Comparison of ENCODE assay signal across 10 cellular contexts in genomic region chr11:78349614-78350013, GRCh38.
DNase-seq lines count a peak whose midpoint lies in the region; ATAC-seq and TF ChIP-seq lines count a peak whose summit lies in the region.
"Had no signal": no experiment of that assay in that cellular context is flagged by ENCODE, and none has a peak within 500 bp of the region (broad histone marks: within the 10 kb centered on the region; RNA-seq: fewer than 3 reads in every experiment).

No MANE protein-coding gene starts in this region.

- H3K27me3 Mint-ChIP-seq in T-cell, result peaks cover 3 to 4% of the 10 kb centered on the region in 2 donors

- H3K27me3 ChIP-seq in OCI-LY3 (ENCODE audit: low read depth, low read length), result no peaks in the 10 kb centered on the region
- H3K27me3 ChIP-seq in trophoblast cell (ENCODE audit: insufficient read depth, low read length), result no peaks in the 10 kb centered on the region

- H3K36me3 ChIP-seq in OCI-LY3 (replicated peaks; ENCODE audit: low read depth, low read length) (no peaks in the 10 kb centered on the region), trophoblast cell (ENCODE audit: control insufficient read depth in 1 of 2, insufficient read depth in 2 of 2, low read length in 2 of 2) (peaks cover 0 to 2% of the 10 kb centered on the region in 2 experiments)

- peaks cover 15 to 25% (median 20%) of the 10 kb centered on the region in 3 donors for H3K4me1 Mint-ChIP-seq in T-cell

- H2AFZ ChIP-seq in OCI-LY3 (ENCODE audit: low read depth, low read length), result no peak overlapping the region
- no peak overlapping the region for H2AFZ ChIP-seq in trophoblast cell (ENCODE audit: insufficient read depth, low read length, poor library complexity)

- no peak overlapping the region for H3K4ac ChIP-seq in trophoblast cell (ENCODE audit: low read depth, low read length)

- H3K36me3 Mint-ChIP-seq in T-cell, result peaks cover 6% of the 10 kb centered on the region

- H4K12ac ChIP-seq in trophoblast cell (ENCODE audit: low read depth, low read length), result no peak overlapping the region

- H2AK5ac ChIP-seq in trophoblast cell (ENCODE audit: low read length), result no peak overlapping the region

- H2BK12ac ChIP-seq in trophoblast cell (ENCODE audit: low read length), result no peak overlapping the region

- no peaks in the 10 kb centered on the region for H3K79me2 ChIP-seq in OCI-LY3 (ENCODE audit: low read length)
- peaks cover 13% of the 10 kb centered on the region for H3K79me2 ChIP-seq in trophoblast cell (ENCODE audit: control insufficient read depth, insufficient read depth, low read length, poor library complexity)

- H3K4me2 ChIP-seq in OCI-LY3 (ENCODE audit: low read length) (peak overlapping the region; percentile 72), trophoblast cell (ENCODE audit: low read length) (no peak overlapping the region)

- no peak overlapping the region for H2BK120ac ChIP-seq in trophoblast cell (ENCODE audit: insufficient read depth, low read length, poor library complexity)

- H3K4me1 ChIP-seq in OCI-LY3 (ENCODE audit: low read length), result peaks cover 20% of the 10 kb centered on the region
- peaks cover 17 to 31% of the 10 kb centered on the region in 2 experiments for H3K4me1 ChIP-seq in trophoblast cell (ENCODE audit: control insufficient read depth in 1 of 2, insufficient read depth in 2 of 2, low read length in 2 of 2)

- no peak overlapping the region for H3K27ac ChIP-seq in OCI-LY3 (ENCODE audit: low read length)
- peak overlapping the region; percentile 6 for H3K27ac ChIP-seq in trophoblast cell (ENCODE audit: low read depth, low read length)

- H4K20me1 ChIP-seq in OCI-LY3 (ENCODE audit: insufficient read depth, low read length), result no peaks in the 10 kb centered on the region; the same call in 1 of the 2 replicates

- H3K27ac Mint-ChIP-seq in T-cell, result no peak overlapping the region

- no peak overlapping the region for H3K18ac ChIP-seq in trophoblast cell (ENCODE audit: low read length)

- peak overlapping the region in 1 of 3 donors; percentile 69 for H3K4me3 Mint-ChIP-seq in T-cell

- H3K9ac ChIP-seq in OCI-LY3 (ENCODE audit: low read length) (no peak overlapping the region), trophoblast cell (ENCODE audit: low read length) (no peak overlapping the region)

- peaks cover 25% of the 10 kb centered on the region for H3K79me1 ChIP-seq in trophoblast cell (ENCODE audit: low read length)

- H3K9me3 Mint-ChIP-seq in T-cell, result no peaks in the 10 kb centered on the region

- no peak for TF ChIP-seq CTCF in OCI-LY3 (IDR thresholded peaks at IDR 0.05; ENCODE audit: low read depth, low read length)

- POLR2A ChIA-PET in T-cell (lab: Charles Lee), result no interaction called here

- no peak overlapping the region for H3K23ac ChIP-seq in trophoblast cell (ENCODE audit: low read length)

- no peak overlapping the region for H4K91ac ChIP-seq in trophoblast cell (ENCODE audit: low read depth, low read length)

- ATAC-seq in activated CD4-positive, CD25-positive, alpha-beta regulatory T cell treated with anti-CD3 and anti-CD28 coated beads, Interleukin-2, amount 50 U/mL, for 24 hours, result no peak
- ATAC-seq in T-cell (replicated peaks in 1 of 4), result no peak

- H2BK5ac ChIP-seq in trophoblast cell (ENCODE audit: low read depth, low read length, poor library complexity), result no peak overlapping the region

- H3K14ac ChIP-seq in trophoblast cell (ENCODE audit: low read length), result no peak overlapping the region

- CTCF ChIA-PET in T-cell (lab: Charles Lee), result no interaction called here

- H3K4me3 ChIP-seq in OCI-LY3 (ENCODE audit: low read length), result peak overlapping the region; percentile 48
- H3K4me3 ChIP-seq in trophoblast cell (ENCODE audit: low read depth, low read length), result no peak overlapping the region

- H3K9me3 ChIP-seq in OCI-LY3 (ENCODE audit: insufficient read depth, low read length), result no peaks in the 10 kb centered on the region
- no peaks in the 10 kb centered on the region for H3K9me3 ChIP-seq in trophoblast cell (ENCODE audit: insufficient read depth, low read depth, low read length)

- peak; percentile 48 for DNase-seq in Ammon's horn (ENCODE audit: low spot score)
- DNase-seq in fibroblast of peridontal ligament (ENCODE audit: extremely low read depth), result peak; percentile 26
- no peak for DNase-seq in trophoblast cell
- DNase-seq in NCI-H2081 (lab: John Stamatoyannopoulos, UW), result no peak
- no peak for DNase-seq in midbrain (lab: John Stamatoyannopoulos, UW)
- no peak for DNase-seq in T-cell
- DNase-seq: NCI-H1417 treated with DMSO at 0.1 percent for 48 hours; stimulated activated naive CD4-positive, alpha-beta T cell had no signal

- WGBS in trophoblast cell (ENCODE audit: extremely low coverage, insufficient coverage, insufficient read length), result no CpG with 5 or more reads among the region's 3 CpGs

- H4K8ac ChIP-seq in trophoblast cell (ENCODE audit: low read depth, low read length), result no peak overlapping the region

Comparison
In these comparisons a context has a peak if more than half of its experiments do, and no peak if none do; other contexts are left out.
1. DNase-seq: peak in Ammon's horn (single experiment) and fibroblast of peridontal ligament (single experiment); none in trophoblast cell (0 of 2), NCI-H2081 (0 of 2), midbrain (single experiment) and T-cell (0 of 34).